1 cellular context compared by ENCODE assay signal in the genomic region with DNA sequence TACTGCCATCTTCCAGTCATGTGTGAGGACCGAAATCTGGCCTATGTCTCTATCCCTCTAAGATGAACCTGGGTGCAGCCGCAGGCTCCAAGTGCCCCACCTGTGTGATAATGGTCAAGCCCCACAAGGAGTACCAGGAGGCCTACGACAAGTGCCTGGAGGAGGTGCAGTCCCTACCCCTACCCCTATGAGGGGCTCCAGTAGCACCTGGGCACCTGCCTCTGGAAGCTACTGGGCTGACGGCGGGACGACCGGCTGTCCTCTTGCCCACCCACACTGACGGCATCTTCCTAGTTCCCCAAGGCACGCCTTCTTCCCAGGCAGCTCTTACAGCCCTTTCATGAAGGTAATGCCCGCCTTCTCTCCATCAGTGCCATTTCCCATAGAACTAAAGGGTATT.
TF ChIP-seq lines count a peak whose summit lies in the region.

No MANE protein-coding gene starts in this region.

TF ChIP-seq in HCT116, 20 proteins besides CTCF, POLR2A, EP300 and RAD21:
- TF ChIP-seq SIN3A (IDR thresholded peaks at IDR 0.05; ENCODE audit: low read depth) = no peak
- TF ChIP-seq, protein P1, sequence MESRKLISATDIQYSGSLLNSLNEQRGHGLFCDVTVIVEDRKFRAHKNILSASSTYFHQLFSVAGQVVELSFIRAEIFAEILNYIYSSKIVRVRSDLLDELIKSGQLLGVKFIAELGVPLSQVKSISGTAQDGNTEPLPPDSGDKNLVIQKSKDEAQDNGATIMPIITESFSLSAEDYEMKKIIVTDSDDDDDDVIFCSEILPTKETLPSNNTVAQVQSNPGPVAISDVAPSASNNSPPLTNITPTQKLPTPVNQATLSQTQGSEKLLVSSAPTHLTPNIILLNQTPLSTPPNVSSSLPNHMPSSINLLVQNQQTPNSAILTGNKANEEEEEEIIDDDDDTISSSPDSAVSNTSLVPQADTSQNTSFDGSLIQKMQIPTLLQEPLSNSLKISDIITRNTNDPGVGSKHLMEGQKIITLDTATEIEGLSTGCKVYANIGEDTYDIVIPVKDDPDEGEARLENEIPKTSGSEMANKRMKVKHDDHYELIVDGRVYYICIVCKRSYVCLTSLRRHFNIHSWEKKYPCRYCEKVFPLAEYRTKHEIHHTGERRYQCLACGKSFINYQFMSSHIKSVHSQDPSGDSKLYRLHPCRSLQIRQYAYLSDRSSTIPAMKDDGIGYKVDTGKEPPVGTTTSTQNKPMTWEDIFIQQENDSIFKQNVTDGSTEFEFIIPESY (IDR thresholded peaks at IDR 0.05; ENCODE audit: extremely low read depth, insufficient replicate concordance, low read length) = no peak
- no peak for TF ChIP-seq POLR2AphosphoS5 (IDR thresholded peaks at IDR 0.05; ENCODE audit: low read depth, low read length)
- TF ChIP-seq JUND (IDR thresholded peaks at IDR 0.05) = no peak
- no peak for TF ChIP-seq ZFX (IDR thresholded peaks at IDR 0.05)
- TF ChIP-seq FOSL1 (IDR thresholded peaks at IDR 0.05; ENCODE audit: low read depth) = no peak
- TF ChIP-seq SP1 (IDR thresholded peaks at IDR 0.05; ENCODE audit: low read depth) = no peak
- TF ChIP-seq EGR1 (IDR thresholded peaks at IDR 0.05; ENCODE audit: low read depth) = no peak
- TF ChIP-seq EZH2phosphoT487 (IDR thresholded peaks at IDR 0.05; ENCODE audit: borderline replicate concordance) = no peak
- no peak for TF ChIP-seq ZNF274 (IDR thresholded peaks at IDR 0.05; ENCODE audit: low read depth, low read length)
- no peak for TF ChIP-seq CEBPB (IDR thresholded peaks at IDR 0.05; ENCODE audit: low read depth)
- TF ChIP-seq, protein P2, sequence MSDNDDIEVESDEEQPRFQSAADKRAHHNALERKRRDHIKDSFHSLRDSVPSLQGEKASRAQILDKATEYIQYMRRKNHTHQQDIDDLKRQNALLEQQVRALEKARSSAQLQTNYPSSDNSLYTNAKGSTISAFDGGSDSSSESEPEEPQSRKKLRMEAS (IDR thresholded peaks at IDR 0.05) = no peak
- TF ChIP-seq, protein P3, sequence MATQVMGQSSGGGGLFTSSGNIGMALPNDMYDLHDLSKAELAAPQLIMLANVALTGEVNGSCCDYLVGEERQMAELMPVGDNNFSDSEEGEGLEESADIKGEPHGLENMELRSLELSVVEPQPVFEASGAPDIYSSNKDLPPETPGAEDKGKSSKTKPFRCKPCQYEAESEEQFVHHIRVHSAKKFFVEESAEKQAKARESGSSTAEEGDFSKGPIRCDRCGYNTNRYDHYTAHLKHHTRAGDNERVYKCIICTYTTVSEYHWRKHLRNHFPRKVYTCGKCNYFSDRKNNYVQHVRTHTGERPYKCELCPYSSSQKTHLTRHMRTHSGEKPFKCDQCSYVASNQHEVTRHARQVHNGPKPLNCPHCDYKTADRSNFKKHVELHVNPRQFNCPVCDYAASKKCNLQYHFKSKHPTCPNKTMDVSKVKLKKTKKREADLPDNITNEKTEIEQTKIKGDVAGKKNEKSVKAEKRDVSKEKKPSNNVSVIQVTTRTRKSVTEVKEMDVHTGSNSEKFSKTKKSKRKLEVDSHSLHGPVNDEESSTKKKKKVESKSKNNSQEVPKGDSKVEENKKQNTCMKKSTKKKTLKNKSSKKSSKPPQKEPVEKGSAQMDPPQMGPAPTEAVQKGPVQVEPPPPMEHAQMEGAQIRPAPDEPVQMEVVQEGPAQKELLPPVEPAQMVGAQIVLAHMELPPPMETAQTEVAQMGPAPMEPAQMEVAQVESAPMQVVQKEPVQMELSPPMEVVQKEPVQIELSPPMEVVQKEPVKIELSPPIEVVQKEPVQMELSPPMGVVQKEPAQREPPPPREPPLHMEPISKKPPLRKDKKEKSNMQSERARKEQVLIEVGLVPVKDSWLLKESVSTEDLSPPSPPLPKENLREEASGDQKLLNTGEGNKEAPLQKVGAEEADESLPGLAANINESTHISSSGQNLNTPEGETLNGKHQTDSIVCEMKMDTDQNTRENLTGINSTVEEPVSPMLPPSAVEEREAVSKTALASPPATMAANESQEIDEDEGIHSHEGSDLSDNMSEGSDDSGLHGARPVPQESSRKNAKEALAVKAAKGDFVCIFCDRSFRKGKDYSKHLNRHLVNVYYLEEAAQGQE (IDR thresholded peaks at IDR 0.05; ENCODE audit: low read depth) = no peak
